In genomic region chr2:64410673-64411072, GRCh38 we compare ENCODE assay signal across 1 cellular context.
TF ChIP-seq lines count a peak whose summit lies in the region.

No MANE protein-coding gene starts in this region.

TF ChIP-seq in HEK293, 187 proteins besides CTCF, POLR2A, EP300 and RAD21 (continued from another document):
- TF ChIP-seq, protein P1, sequence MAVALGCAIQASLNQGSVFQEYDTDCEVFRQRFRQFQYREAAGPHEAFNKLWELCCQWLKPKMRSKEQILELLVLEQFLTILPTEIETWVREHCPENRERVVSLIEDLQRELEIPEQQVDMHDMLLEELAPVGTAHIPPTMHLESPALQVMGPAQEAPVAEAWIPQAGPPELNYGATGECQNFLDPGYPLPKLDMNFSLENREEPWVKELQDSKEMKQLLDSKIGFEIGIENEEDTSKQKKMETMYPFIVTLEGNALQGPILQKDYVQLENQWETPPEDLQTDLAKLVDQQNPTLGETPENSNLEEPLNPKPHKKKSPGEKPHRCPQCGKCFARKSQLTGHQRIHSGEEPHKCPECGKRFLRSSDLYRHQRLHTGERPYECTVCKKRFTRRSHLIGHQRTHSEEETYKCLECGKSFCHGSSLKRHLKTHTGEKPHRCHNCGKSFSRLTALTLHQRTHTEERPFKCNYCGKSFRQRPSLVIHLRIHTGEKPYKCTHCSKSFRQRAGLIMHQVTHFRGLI (tag by site-specific recombination; IDR thresholded peaks at IDR 0.05), result no peak
- 0 out of 2 replicates have a peak, but pooled peaks have one; percentile 15 for TF ChIP-seq ZBTB17 (tag by site-specific recombination; IDR thresholded peaks at IDR 0.05)
- no peak for TF ChIP-seq ZNF670 (tag by site-specific recombination; IDR thresholded peaks at IDR 0.05; ENCODE audit: low read depth)
- TF ChIP-seq PRDM2 (tag by site-specific recombination; IDR thresholded peaks at IDR 0.05; ENCODE audit: borderline replicate concordance), result no peak
- TF ChIP-seq ZNF707 (tag by site-specific recombination; IDR thresholded peaks at IDR 0.05), result no peak
